ENCODE assay signal across 1 cellular context in the genomic region with DNA sequence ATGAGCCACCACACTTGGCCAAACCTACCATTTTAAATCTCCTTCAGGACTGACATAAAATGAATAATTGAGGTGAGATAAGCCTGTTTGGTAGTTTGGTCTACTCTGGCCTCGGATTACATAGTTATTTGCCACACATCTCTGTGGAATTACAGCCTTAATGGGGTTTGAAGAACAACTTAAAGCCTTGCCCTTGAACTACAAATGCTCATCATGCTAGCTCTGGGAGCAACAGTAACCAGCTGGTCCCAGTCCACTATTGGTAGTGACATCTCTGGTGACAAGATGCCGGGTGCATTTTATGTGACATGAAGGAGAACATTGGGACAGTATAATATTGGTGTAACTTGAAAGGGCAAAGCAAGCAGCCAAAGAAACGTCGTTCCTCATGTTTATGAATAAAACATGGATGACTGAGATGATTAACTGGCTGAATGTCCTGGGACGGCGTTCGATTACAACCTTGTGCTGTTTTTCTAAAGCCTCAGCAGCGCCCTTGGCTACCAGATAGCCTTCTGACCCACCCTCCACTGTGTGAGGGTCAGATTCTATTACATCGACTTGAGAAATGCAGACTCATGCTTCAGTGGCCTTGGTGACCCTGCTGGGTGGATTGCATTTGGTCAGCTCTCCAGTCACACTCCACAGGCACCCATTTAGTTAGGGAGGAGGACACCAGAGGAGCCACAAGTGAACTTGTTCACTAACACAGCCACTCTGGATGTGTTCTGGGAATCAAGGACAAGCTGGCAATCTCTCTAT.
TF ChIP-seq lines count a peak whose summit lies in the region.

No MANE protein-coding gene starts in this region.

TF ChIP-seq in GM23338, 12 proteins besides CTCF, POLR2A, EP300 and RAD21 (continued from another document):
- TF ChIP-seq ZNF462 (CRISPR knock-in tag; IDR thresholded peaks at IDR 0.05): no peak
- no peak for TF ChIP-seq POLR2AphosphoS5 (IDR thresholded peaks at IDR 0.05; ENCODE audit: low read depth)
- no peak for TF ChIP-seq CREB1 (CRISPR knock-in tag; IDR thresholded peaks at IDR 0.05; ENCODE audit: low read depth)
- TF ChIP-seq JUNB (IDR thresholded peaks at IDR 0.05; ENCODE audit: unreplicated experiment): no peak
